16 cellular contexts compared by ENCODE assay signal in the genomic region with DNA sequence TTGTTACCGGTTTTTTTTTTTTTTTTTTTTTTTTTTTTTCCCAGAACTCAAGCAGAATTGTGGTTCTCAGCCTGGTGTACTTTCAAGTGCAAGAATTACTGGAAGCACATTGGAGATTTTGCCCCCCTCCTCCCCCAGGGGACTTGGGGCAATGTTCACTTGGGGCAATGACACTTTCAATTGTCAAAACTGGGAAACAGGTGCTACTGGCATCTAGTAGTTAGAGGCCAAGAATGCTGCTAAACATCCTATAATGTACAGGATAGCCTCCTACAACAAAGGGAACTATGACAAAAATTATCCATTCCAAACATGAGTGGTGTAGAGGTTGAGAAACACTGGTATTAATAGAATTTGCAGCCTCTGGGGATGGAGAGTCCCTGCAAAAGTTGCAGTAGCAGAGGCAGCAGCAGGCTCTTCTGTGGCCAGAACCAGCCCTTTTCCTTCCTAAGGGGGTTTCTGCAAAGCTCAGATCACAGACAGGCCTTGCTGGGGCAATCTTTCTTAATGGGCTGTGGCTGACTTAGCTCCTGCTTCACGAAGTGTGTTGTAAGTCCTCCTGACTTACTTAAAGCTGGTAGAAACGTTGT.
"Had no signal": no experiment of that assay in that cellular context is flagged by ENCODE, and none has a peak within 500 bp of the region (broad histone marks: within the 10 kb centered on the region; RNA-seq: fewer than 3 reads in every experiment).

No MANE protein-coding gene starts in this region.

- H3K4me3 Mint-ChIP-seq: activated CD4-positive, alpha-beta T cell treated with anti-CD3 and anti-CD28 coated beads for 36 hours; activated CD8-positive, alpha-beta T cell treated with anti-CD3 and anti-CD28 coated beads, Interleukin-2, amount 10 ng/mL, durations not matched to agents 7 days and 5 days; nephron progenitor cell; T-helper 2 cell treated with Interferon-gamma antibody and Interleukin-4, amounts not matched to agents 5 μg/mL and 100 μg/mL, for 36 hours; type B pancreatic cell had no signal

- H3K9me3 ChIP-seq: psoas muscle had no signal

- ATAC-seq: activated CD4-positive, alpha-beta T cell treated with anti-CD3 and anti-CD28 coated beads for 36 hours; activated CD8-positive, alpha-beta T cell treated with anti-CD3 and anti-CD28 coated beads, Interleukin-2, amount 10 ng/mL, durations not matched to agents 7 days and 5 days; esophagus mucosa; gastroesophageal sphincter; left ventricle myocardium superior; psoas muscle; sciatic nerve had no signal

- H3K36me3 Mint-ChIP-seq: type B pancreatic cell had no signal

- DNase-seq: activated CD4-positive, alpha-beta T cell treated with anti-CD3 and anti-CD28 coated beads for 36 hours; activated CD8-positive, alpha-beta memory T cell treated with anti-CD3 and anti-CD28 coated beads, Interleukin-2, amount 50 U/mL, for 48 hours; activated CD8-positive, alpha-beta T cell treated with anti-CD3 and anti-CD28 coated beads, Interleukin-2, amount 10 ng/mL, durations not matched to agents 7 days and 5 days; activated naive CD4-positive, alpha-beta T cell; left ventricle myocardium superior; mesendoderm; nephron progenitor cell; psoas muscle; stimulated activated CD4-positive, alpha-beta T cell treated with anti-CD3 and anti-CD28 coated beads, Interleukin-12 subunit alpha, Interleukin-12 subunit beta, amount 100 ng/mL, for 4 hours; stimulated activated naive CD4-positive, alpha-beta T cell had no signal

- H3K27ac ChIP-seq: ascending aorta, gastroesophageal sphincter, psoas muscle had no signal

- H3K36me3 ChIP-seq: ascending aorta, gastroesophageal sphincter had no signal

- H3K4me1 Mint-ChIP-seq: activated CD4-positive, alpha-beta T cell treated with anti-CD3 and anti-CD28 coated beads for 36 hours had no signal

- H3K4me1 ChIP-seq: ascending aorta, psoas muscle had no signal

- H3K9me3 Mint-ChIP-seq: type B pancreatic cell had no signal

- H3K4me3 ChIP-seq: ascending aorta, gastroesophageal sphincter, psoas muscle had no signal

- H3K27ac Mint-ChIP-seq: activated CD4-positive, alpha-beta T cell treated with anti-CD3 and anti-CD28 coated beads for 36 hours; activated CD8-positive, alpha-beta T cell treated with anti-CD3 and anti-CD28 coated beads, Interleukin-2, amount 10 ng/mL, durations not matched to agents 7 days and 5 days; nephron progenitor cell; T-helper 2 cell treated with Interferon-gamma antibody and Interleukin-4, amounts not matched to agents 5 μg/mL and 100 μg/mL, for 36 hours; type B pancreatic cell had no signal

- H3K27me3 ChIP-seq: ascending aorta, gastroesophageal sphincter had no signal
